28 cellular contexts compared by ENCODE assay signal in the genomic region with DNA sequence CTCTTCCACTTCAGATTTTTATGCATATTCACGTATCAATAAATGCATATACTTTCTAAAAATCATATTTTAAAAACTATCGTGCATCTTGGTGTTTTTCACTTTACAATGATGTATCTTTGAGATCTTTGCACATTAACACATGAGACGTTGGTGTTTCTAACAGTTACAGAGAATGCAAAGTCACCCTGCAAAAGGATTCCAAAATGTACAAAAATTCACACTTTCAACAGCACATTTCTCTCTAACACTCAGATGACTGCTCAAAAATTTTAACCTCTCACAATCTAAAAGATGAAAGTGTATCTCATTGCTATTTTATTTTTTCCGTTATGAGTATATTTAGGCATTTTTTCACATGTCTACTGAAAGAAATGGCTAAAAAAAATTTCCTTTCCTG.
"Had no signal": no experiment of that assay in that cellular context is flagged by ENCODE, and none has a peak within 500 bp of the region (broad histone marks: within the 10 kb centered on the region; RNA-seq: fewer than 3 reads in every experiment).

No MANE protein-coding gene starts in this region.

- H3K79me2 ChIP-seq: parathyroid adenoma had no signal

- H3K4me3 Mint-ChIP-seq: activated T-cell treated with anti-CD3 and anti-CD28 coated beads, Interleukin-2, amount 50 U/mL, for 72 hours; neural crest cell; stimulated activated naive B cell treated with anti-CD40 and anti-IgM and Interleukin-4, amounts not matched to agents 10 μg/mL and 1 μg/mL and 100 μg/mL, for 72 hours had no signal

- H3K27me3 ChIP-seq: colonic mucosa, esophagus squamous epithelium, heart right ventricle, right atrium auricular region, stomach, suprapubic skin, tibial artery, upper lobe of right lung had no signal

- FAIRE-seq: bronchial epithelial cell, endometrium, TTC549 had no signal

- H3K36me3 ChIP-seq: colonic mucosa, esophagus squamous epithelium, heart right ventricle, left ventricle myocardium inferior, right atrium auricular region, stomach, suprapubic skin, tibial artery, upper lobe of right lung had no signal

- H3K4me1 Mint-ChIP-seq: stimulated activated naive B cell treated with anti-CD40 and anti-IgM and Interleukin-4, amounts not matched to agents 10 μg/mL and 1 μg/mL and 100 μg/mL, for 72 hours had no signal

- ATAC-seq: activated naive CD4-positive, alpha-beta T cell treated with anti-CD3 and anti-CD28 coated beads, Interleukin-2, amount 50 U/mL, for 72 hours; activated T-cell treated with anti-CD3 and anti-CD28 coated beads, Interleukin-2, amount 50 U/mL, for 72 hours; heart right ventricle; stimulated activated naive B cell treated with anti-CD40 and anti-IgM and Interleukin-4, amounts not matched to agents 10 μg/mL and 1 μg/mL and 100 μg/mL, for 72 hours; upper lobe of right lung had no signal

- H3K27me3 Mint-ChIP-seq: stimulated activated naive B cell treated with anti-CD40 and anti-IgM and Interleukin-4, amounts not matched to agents 10 μg/mL and 1 μg/mL and 100 μg/mL, for 72 hours had no signal

- DNase-seq: activated CD4-positive, alpha-beta T cell treated with anti-CD3 and anti-CD28 coated beads for 4 hours; activated CD4-positive, alpha-beta T cell treated with anti-CD3 and anti-CD28 coated beads, Interleukin-2, amount 50 U/mL, for 4 hours; activated naive CD4-positive, alpha-beta T cell; activated T-cell treated with anti-CD3 and anti-CD28 coated beads for 4 hours; activated T-cell treated with anti-CD3 and anti-CD28 coated beads, Interleukin-2, amount 50 U/mL, for 72 hours; colonic mucosa; effector CD8-positive, alpha-beta T cell; esophagus squamous epithelium; foreskin melanocyte; heart right ventricle; left ventricle myocardium inferior; nucleus accumbens; stimulated activated CD4-positive, alpha-beta T cell treated with anti-CD3 and anti-CD28 coated beads, Interleukin-15, amount 100 ng/mL, for 24 hours; stimulated activated CD4-positive, alpha-beta T cell treated with anti-CD3 and anti-CD28 coated beads, Interleukin-2, amount 100 ng/mL, for 24 hours; stimulated activated naive B cell treated with anti-CD40 and anti-IgM and Interleukin-4, amounts not matched to agents 10 μg/mL and 1 μg/mL and 100 μg/mL, for 72 hours; stomach; tibial artery; upper lobe of right lung had no signal

- H2AFZ ChIP-seq: parathyroid adenoma had no signal

- H3K9me3 ChIP-seq: colonic mucosa, esophagus squamous epithelium, left ventricle myocardium inferior, right atrium auricular region, stomach, suprapubic skin, tibial artery, upper lobe of right lung had no signal

- H3K27ac ChIP-seq: colonic mucosa, esophagus squamous epithelium, heart right ventricle, left ventricle myocardium inferior, parathyroid adenoma, right atrium auricular region, suprapubic skin, tibial artery, upper lobe of right lung, VCaP had no signal

- H3K36me3 Mint-ChIP-seq: stimulated activated naive B cell treated with anti-CD40 and anti-IgM and Interleukin-4, amounts not matched to agents 10 μg/mL and 1 μg/mL and 100 μg/mL, for 72 hours had no signal

- H3K4me3 ChIP-seq: colonic mucosa, esophagus squamous epithelium, heart right ventricle, left ventricle myocardium inferior, lung, right atrium auricular region, stomach, suprapubic skin, tibial artery, upper lobe of right lung had no signal

- H3K27ac Mint-ChIP-seq: activated naive CD4-positive, alpha-beta T cell treated with anti-CD3 and anti-CD28 coated beads, Interleukin-2, amount 50 U/mL, for 72 hours; activated T-cell treated with anti-CD3 and anti-CD28 coated beads, Interleukin-2, amount 50 U/mL, for 72 hours; stimulated activated naive B cell treated with anti-CD40 and anti-IgM and Interleukin-4, amounts not matched to agents 10 μg/mL and 1 μg/mL and 100 μg/mL, for 72 hours had no signal

- H3K9me3 Mint-ChIP-seq: activated T-cell treated with anti-CD3 and anti-CD28 coated beads, Interleukin-2, amount 50 U/mL, for 72 hours; neural crest cell had no signal

- H3K4me1 ChIP-seq: colonic mucosa, left ventricle myocardium inferior, parathyroid adenoma, right atrium auricular region, suprapubic skin, upper lobe of right lung had no signal
